Comparison of ENCODE assay signal across 17 cellular contexts in the genomic region with DNA sequence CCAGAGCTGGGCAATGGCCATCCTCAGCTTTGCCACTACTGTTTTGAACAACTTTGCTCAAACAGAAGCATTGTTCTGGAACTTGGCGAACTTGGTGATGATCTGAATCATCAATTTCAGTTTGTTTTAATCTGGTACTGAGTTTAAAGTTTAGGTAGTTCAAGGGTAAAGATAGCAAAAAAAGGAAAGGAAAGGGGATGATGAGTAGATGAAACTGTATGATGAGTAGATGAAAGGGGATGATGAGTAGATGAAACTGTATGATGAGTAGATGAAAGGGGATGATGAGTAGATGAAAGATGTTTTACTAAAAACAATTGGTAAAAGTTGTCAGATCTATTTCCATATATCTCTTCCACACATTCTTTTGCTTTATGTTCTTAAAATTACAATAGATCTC.
"Had no signal": no experiment of that assay in that cellular context is flagged by ENCODE, and none has a peak within 500 bp of the region (broad histone marks: within the 10 kb centered on the region; RNA-seq: fewer than 3 reads in every experiment).

No MANE protein-coding gene starts in this region.

- H3K4me3 Mint-ChIP-seq: endodermal cell; naive thymus-derived CD8-positive, alpha-beta T cell; stimulated activated naive B cell treated with anti-CD40 and anti-IgM and Interleukin-4, amounts not matched to agents 10 μg/mL and 1 μg/mL and 100 μg/mL, for 72 hours; stimulated activated naive CD8-positive, alpha-beta T cell treated with anti-CD3 and anti-CD28 coated beads, Interleukin-15, amount 100 ng/mL, for 72 hours had no signal

- H3K4me1 Mint-ChIP-seq: endodermal cell; stimulated activated naive B cell treated with anti-CD40 and anti-IgM and Interleukin-4, amounts not matched to agents 10 μg/mL and 1 μg/mL and 100 μg/mL, for 72 hours; stimulated activated naive CD8-positive, alpha-beta T cell treated with anti-CD3 and anti-CD28 coated beads, Interleukin-15, amount 100 ng/mL, for 72 hours had no signal

- ATAC-seq: foreskin keratinocyte; mucosa of descending colon; naive thymus-derived CD8-positive, alpha-beta T cell; psoas muscle; right lobe of liver; stimulated activated naive B cell treated with anti-CD40 and anti-IgM and Interleukin-4, amounts not matched to agents 10 μg/mL and 1 μg/mL and 100 μg/mL, for 72 hours; stimulated activated naive CD8-positive, alpha-beta T cell treated with anti-CD3 and anti-CD28 coated beads, Interleukin-15, amount 100 ng/mL, for 72 hours; upper lobe of right lung had no signal

- DNase-seq: effector CD4-positive, alpha-beta T cell; endodermal cell; erythroblast; foreskin keratinocyte; head of caudate nucleus; mammary epithelial cell; mucosa of descending colon; naive thymus-derived CD8-positive, alpha-beta T cell; psoas muscle; retina; right lobe of liver; stimulated activated CD4-positive, alpha-beta T cell treated with anti-CD3 and anti-CD28 coated beads, Interleukin-1b, Interleukin-23, amount 100 ng/mL, for 48 hours; stimulated activated CD4-positive, alpha-beta T cell treated with anti-CD3 and anti-CD28 coated beads, Interleukin-4, amount 100 ng/mL, for 4 hours; stimulated activated naive B cell treated with anti-CD40 and anti-IgM and Interleukin-4, amounts not matched to agents 10 μg/mL and 1 μg/mL and 100 μg/mL, for 72 hours; stimulated activated naive CD8-positive, alpha-beta T cell treated with anti-CD3 and anti-CD28 coated beads, Interleukin-15, amount 100 ng/mL, for 72 hours; testis; upper lobe of right lung had no signal

- H3K27ac Mint-ChIP-seq: endodermal cell; naive thymus-derived CD8-positive, alpha-beta T cell; stimulated activated naive B cell treated with anti-CD40 and anti-IgM and Interleukin-4, amounts not matched to agents 10 μg/mL and 1 μg/mL and 100 μg/mL, for 72 hours; stimulated activated naive CD8-positive, alpha-beta T cell treated with anti-CD3 and anti-CD28 coated beads, Interleukin-15, amount 100 ng/mL, for 72 hours had no signal

- H3K36me3 Mint-ChIP-seq: naive thymus-derived CD8-positive, alpha-beta T cell; stimulated activated naive B cell treated with anti-CD40 and anti-IgM and Interleukin-4, amounts not matched to agents 10 μg/mL and 1 μg/mL and 100 μg/mL, for 72 hours had no signal

- H3K27me3 Mint-ChIP-seq: stimulated activated naive B cell treated with anti-CD40 and anti-IgM and Interleukin-4, amounts not matched to agents 10 μg/mL and 1 μg/mL and 100 μg/mL, for 72 hours; stimulated activated naive CD8-positive, alpha-beta T cell treated with anti-CD3 and anti-CD28 coated beads, Interleukin-15, amount 100 ng/mL, for 72 hours had no signal
